10 cellular contexts compared by ENCODE assay signal in genomic region chr11:3051435-3052108, GRCh38. TPM values are rescaled to one million over a fixed set of nuclear protein-coding genes. Genes with fewer than 3 reads are reported as not detected.
DNase-seq lines count a peak whose midpoint lies in the region; ATAC-seq, FAIRE-seq and TF ChIP-seq lines count a peak whose summit lies in the region.
"Had no signal": no experiment of that assay in that cellular context is flagged by ENCODE, and none has a peak within 500 bp of the region (broad histone marks: within the 10 kb centered on the region; RNA-seq: fewer than 3 reads in every experiment).

No MANE protein-coding gene starts in this region.

- H3K4me2 ChIP-seq in PC-3 (ENCODE audit: low read length) = no peak overlapping the region
- no peak overlapping the region for H3K4me2 ChIP-seq in endothelial cell of umbilical vein (ENCODE audit: insufficient read depth, low read length)

- ATAC-seq in PC-3 (no peak), sciatic nerve (no peak), HG03460 (IDR thresholded peaks at IDR 0.05; ENCODE audit: unreplicated experiment) (no peak)

- no peaks in the 10 kb centered on the region for H3K27me3 ChIP-seq in PC-3 (ENCODE audit: low read length)
- no peaks in the 10 kb centered on the region for H3K27me3 ChIP-seq in endothelial cell of umbilical vein (ENCODE audit: control insufficient read depth in 2 of 2, insufficient read depth in 2 of 2, low read length in 2 of 2)

- H2AFZ ChIP-seq in PC-3 (ENCODE audit: low read length) (no peak overlapping the region), endothelial cell of umbilical vein (ENCODE audit: low read depth, low read length) (no peak overlapping the region)

- POLR2A ChIA-PET in activated CD4-positive, alpha-beta T cell treated with anti-CD3 and anti-CD28 coated beads, Interleukin-2, amount 10 ng/mL, durations not matched to agents 7 days and 5 days (lab: Charles Lee) = no interaction called here
- POLR2A ChIA-PET in PC-3 (lab: Charles Lee; ENCODE audit: unreplicated experiment) = no interaction called here
- POLR2A ChIA-PET in endothelial cell of umbilical vein (lab: Charles Lee) = no interaction called here

- intact Hi-C loops in PC-3 (cut with micrococcal nuclease) = no loop called here
- intact Hi-C loops in endothelial cell of umbilical vein (cut with micrococcal nuclease) = loop anchor here (2.0 kb wide), 1 partner anchor 15 kb away; no protein-coding TSS in a partner anchor
- intact Hi-C loops in sciatic nerve (cut with DNase I) = no loop called here

- DNase-seq in activated CD4-positive, alpha-beta T cell treated with anti-CD3 and anti-CD28 coated beads, Interleukin-2, amount 10 ng/mL, durations not matched to agents 7 days and 5 days = no peak
- DNase-seq in activated CD4-positive, alpha-beta T cell treated with anti-CD3 and anti-CD28 coated beads for 1 hour = no peak
- DNase-seq in PC-3 (no peak), endothelial cell of umbilical vein (ENCODE audit: low read depth, low spot score) (no peak), cerebellar cortex (ENCODE audit: low spot score) (no peak), sciatic nerve (ENCODE audit: low spot score) (no peak)
- DNase-seq: cerebellar nuclear complex had no signal

- H3K4me3 Mint-ChIP-seq in activated CD4-positive, alpha-beta T cell treated with anti-CD3 and anti-CD28 coated beads, Interleukin-2, amount 10 ng/mL, durations not matched to agents 7 days and 5 days = no peak overlapping the region

- BruUV-seq in PC-3 (replicated peaks; lab: Mats Ljungman, UMichigan) = no TSS peak
- no TSS peak for BruUV-seq in endothelial cell of umbilical vein (replicated peaks; lab: Mats Ljungman, UMichigan)

- no peaks in the 10 kb centered on the region for H3F3A ChIP-seq in PC-3 (ENCODE audit: low read length, unreplicated experiment)

- H3K27ac Mint-ChIP-seq in activated CD4-positive, alpha-beta T cell treated with anti-CD3 and anti-CD28 coated beads, Interleukin-2, amount 10 ng/mL, durations not matched to agents 7 days and 5 days = peak overlapping the region; percentile 36

- TF ChIP-seq POLR2A in endothelial cell of umbilical vein (IDR thresholded peaks at IDR 0.05; ENCODE audit: low read depth, low read length) = no peak

- H3K36me3 Mint-ChIP-seq in activated CD4-positive, alpha-beta T cell treated with anti-CD3 and anti-CD28 coated beads, Interleukin-2, amount 10 ng/mL, durations not matched to agents 7 days and 5 days (ENCODE audit: low read depth) = peaks cover 30% of the 10 kb centered on the region

- H3K4me1 ChIP-seq in PC-3 (ENCODE audit: insufficient read depth, low read length) (peaks cover 23% of the 10 kb centered on the region), endothelial cell of umbilical vein (ENCODE audit: control insufficient read depth, extremely low read depth, insufficient read depth, low read length) (peaks cover 20% of the 10 kb centered on the region)

- H3K79me2 ChIP-seq in PC-3 (ENCODE audit: low read length) (peaks cover 92% of the 10 kb centered on the region), endothelial cell of umbilical vein (ENCODE audit: control insufficient read depth, insufficient read depth, low read length) (peaks cover 90% of the 10 kb centered on the region)

- H3K4me1 Mint-ChIP-seq in activated CD4-positive, alpha-beta T cell treated with anti-CD3 and anti-CD28 coated beads, Interleukin-2, amount 10 ng/mL, durations not matched to agents 7 days and 5 days = peaks cover 62% of the 10 kb centered on the region

- H3K9me2 ChIP-seq in PC-3 (replicated peaks; ENCODE audit: low read length) = no peaks in the 10 kb centered on the region

- no peak overlapping the region for H3K4me3 ChIP-seq in PC-3 (ENCODE audit: low read length)
- no peak overlapping the region for H3K4me3 ChIP-seq in endothelial cell of umbilical vein (replicated peaks in 1 of 3; ENCODE audit: insufficient read depth in 1 of 3, low read depth in 1 of 3, low read length in 3 of 3)
- no peak overlapping the region for H3K4me3 ChIP-seq in skin epidermis

- H3K27ac ChIP-seq in PC-3 (ENCODE audit: low read length) (no peak overlapping the region), endothelial cell of umbilical vein (ENCODE audit: insufficient read depth, low read depth, low read length) (no peak overlapping the region), skin epidermis (peak overlapping the region in 13 of 21 experiments; percentile 5 to 75 (median 52))

- CTCF ChIA-PET in activated CD4-positive, alpha-beta T cell treated with anti-CD3 and anti-CD28 coated beads, Interleukin-2, amount 10 ng/mL, durations not matched to agents 7 days and 5 days (lab: Charles Lee) = interaction anchor here (0.8 to 4.0 kb wide), 2 partner anchors 8 to 13 kb away, joined by 3 to 20 read pairs; no protein-coding TSS in a partner anchor
- CTCF ChIA-PET in PC-3 (lab: Charles Lee) = interaction anchor here (1.8 kb wide), 1 partner anchor 40 kb away, joined by 9 read pairs; no protein-coding TSS in a partner anchor
- CTCF ChIA-PET in endothelial cell of umbilical vein (lab: Charles Lee) = interaction anchor here (0.8 to 3.7 kb wide), 5 partner anchors 13 to 166 kb away, joined by 3 to 85 read pairs (median 4); no protein-coding TSS in a partner anchor

- H3K9me3 ChIP-seq in PC-3 (ENCODE audit: low read length) (no peaks in the 10 kb centered on the region), endothelial cell of umbilical vein (replicated peaks; ENCODE audit: control insufficient read depth, insufficient read depth, low read length) (no peaks in the 10 kb centered on the region)

- H3K9ac ChIP-seq in PC-3 (ENCODE audit: low read length) (no peak overlapping the region), endothelial cell of umbilical vein (replicated peaks; ENCODE audit: extremely low read depth, insufficient read depth, low read length) (no peak overlapping the region)

- no peaks in the 10 kb centered on the region for H3K9me3 Mint-ChIP-seq in activated CD4-positive, alpha-beta T cell treated with anti-CD3 and anti-CD28 coated beads, Interleukin-2, amount 10 ng/mL, durations not matched to agents 7 days and 5 days

- FAIRE-seq in endothelial cell of umbilical vein (lab: Jason Lieb, UNC) = peak; percentile 33
- FAIRE-seq: GM18507 had no signal

- H3K36me3 ChIP-seq in PC-3 (ENCODE audit: low read depth, low read length) = no peaks in the 10 kb centered on the region
- peaks cover 0 to 3% of the 10 kb centered on the region in 2 experiments for H3K36me3 ChIP-seq in endothelial cell of umbilical vein (ENCODE audit: control insufficient read depth in 2 of 2, extremely low read depth in 1 of 2, insufficient read depth in 2 of 2, low read length in 2 of 2)

- TF ChIP-seq CTCF in PC-3 (conservative IDR thresholded peaks at IDR 0.05; ENCODE audit: low read depth, low read length) (peak; percentile 30; the same call in 1 of the 2 replicates), endothelial cell of umbilical vein (IDR thresholded peaks at IDR 0.05; ENCODE audit: extremely low read depth in 1 of 2, insufficient read depth in 1 of 2, low read depth in 1 of 2, low read length in 2 of 2) (peak in 1 of 2 donors; percentile 6)

- dilution Hi-C loops in endothelial cell of umbilical vein (cut with MboI; ENCODE audit: extremely low pct_ligation_motif_present, low sequenced_read_pairs) = no loop called here

- no peaks in the 10 kb centered on the region for H3K9me1 ChIP-seq in endothelial cell of umbilical vein (replicated peaks; ENCODE audit: control insufficient read depth, extremely low read depth, insufficient read depth, low read length)

- H3K27me3 Mint-ChIP-seq in activated CD4-positive, alpha-beta T cell treated with anti-CD3 and anti-CD28 coated beads, Interleukin-2, amount 10 ng/mL, durations not matched to agents 7 days and 5 days = no peaks in the 10 kb centered on the region

- peaks cover 12% of the 10 kb centered on the region for H4K20me1 ChIP-seq in PC-3 (ENCODE audit: low read length)
- H4K20me1 ChIP-seq in endothelial cell of umbilical vein (replicated peaks; ENCODE audit: control insufficient read depth, extremely low read depth, insufficient read depth, low read length) = no peaks in the 10 kb centered on the region

TF ChIP-seq in endothelial cell of umbilical vein, 7 proteins besides CTCF, POLR2A, EP300 and RAD21:
- TF ChIP-seq GATA2 (IDR thresholded peaks at IDR 0.05; ENCODE audit: insufficient read depth, insufficient read length, low read depth, low read length) (no peak), POLR2AphosphoS5 (IDR thresholded peaks at IDR 0.05; ENCODE audit: insufficient read depth, low read depth, low read length) (no peak), EZH2 (IDR thresholded peaks at IDR 0.05; ENCODE audit: borderline replicate concordance, low read depth, low read length, severe bottlenecking) (no peak), FOS (IDR thresholded peaks at IDR 0.05; ENCODE audit: borderline replicate concordance, insufficient read depth, low read length) (no peak), MYC (IDR thresholded peaks at IDR 0.05; ENCODE audit: low read depth, low read length) (no peak), JUN (IDR thresholded peaks at IDR 0.05; ENCODE audit: borderline replicate concordance, insufficient read depth, insufficient read length, low read depth) (no peak)

RNA-seq across cellular contexts. Expression of gene CARS1, which starts 5.7 kb away (rescaled TPM):
- total RNA-seq in activated CD4-positive, alpha-beta T cell treated with anti-CD3 and anti-CD28 coated beads, Interleukin-2, amount 10 ng/mL, durations not matched to agents 7 days and 5 days = 10 to 100 TPM; 81.4 to 97.6 TPM
- 39.7 and 43.7 TPM in 2 replicates for total RNA-seq in PC-3 (2014; rRNA removed)
- total RNA-seq in endothelial cell of umbilical vein = 66.2 and 72.3 TPM in 2 replicates
- polyA plus RNA-seq in endothelial cell of umbilical vein = 32.2 and 43.5 TPM in 2 replicates
- 38.6 and 42.2 TPM in 2 replicates for polyA plus RNA-seq in endothelial cell of umbilical vein (2011; cell fraction: cytosol; rRNA removed)
- 178 and 193 TPM in 2 replicates for polyA plus RNA-seq in endothelial cell of umbilical vein (2011; cell fraction: nucleus; rRNA removed)
- 57.1 and 59.4 TPM in 2 replicates for polyA plus RNA-seq in endothelial cell of umbilical vein (2012)
- 48.2 and 49.9 TPM in 2 replicates for polyA minus RNA-seq in endothelial cell of umbilical vein
- polyA minus RNA-seq in endothelial cell of umbilical vein (2011; cell fraction: cytosol; rRNA and poly(A)+ RNA removed) = 58.0 TPM
- polyA minus RNA-seq in endothelial cell of umbilical vein (2011; cell fraction: nucleus; rRNA and poly(A)+ RNA removed) = 45.8 and 48.3 TPM in 2 replicates
- 42.3 TPM for total RNA-seq in sciatic nerve

RNA-seq across cellular contexts. Expression of gene NAP1L4, which starts 59.4 kb away (rescaled TPM):
- total RNA-seq in activated CD4-positive, alpha-beta T cell treated with anti-CD3 and anti-CD28 coated beads, Interleukin-2, amount 10 ng/mL, durations not matched to agents 7 days and 5 days = 100 to 1,000 TPM; 354 to 367 TPM
- total RNA-seq in PC-3 (2014; rRNA removed) = 115 and 160 TPM in 2 replicates
- total RNA-seq in endothelial cell of umbilical vein = 173 and 177 TPM in 2 replicates
- 68.0 and 100.0 TPM in 2 replicates for polyA plus RNA-seq in endothelial cell of umbilical vein
- 112 and 117 TPM in 2 replicates for polyA plus RNA-seq in endothelial cell of umbilical vein (2011; cell fraction: cytosol; rRNA removed)
- 169 and 178 TPM in 2 replicates for polyA plus RNA-seq in endothelial cell of umbilical vein (2011; cell fraction: nucleus; rRNA removed)
- polyA plus RNA-seq in endothelial cell of umbilical vein (2012) = 140 and 147 TPM in 2 replicates
- 71.5 and 73.7 TPM in 2 replicates for polyA minus RNA-seq in endothelial cell of umbilical vein
- 52.2 TPM for polyA minus RNA-seq in endothelial cell of umbilical vein (2011; cell fraction: cytosol; rRNA and poly(A)+ RNA removed)
- 75.3 and 108 TPM in 2 replicates for polyA minus RNA-seq in endothelial cell of umbilical vein (2011; cell fraction: nucleus; rRNA and poly(A)+ RNA removed)
- total RNA-seq in sciatic nerve = 173 TPM

Comparison
In these comparisons a context has a peak if more than half of its experiments do, and no peak if none do; other contexts are left out.
1. H3K27ac ChIP-seq: peak in skin epidermis (13 of 21); none in PC-3 (single experiment) and endothelial cell of umbilical vein (single experiment).